12 cellular contexts compared by ENCODE assay signal in the genomic region with DNA sequence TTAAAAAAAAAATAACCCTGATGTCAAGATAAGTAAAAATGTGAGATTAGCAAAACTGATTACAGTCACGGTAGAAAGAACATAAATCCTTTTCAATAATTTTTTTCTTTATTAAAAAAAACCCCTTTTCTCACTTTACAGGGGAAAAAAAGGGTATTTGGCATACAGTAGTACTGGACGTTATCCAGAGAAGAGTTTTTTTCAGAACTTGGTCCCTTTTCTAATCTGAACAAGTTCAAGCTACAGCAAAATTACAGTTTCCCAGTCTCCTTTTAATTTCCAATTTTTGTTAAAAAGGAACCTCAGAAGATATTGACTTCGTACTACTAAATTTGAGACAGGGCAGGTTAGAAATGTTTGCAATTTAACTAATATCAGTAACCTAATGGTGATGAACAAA.
"Had no signal": no experiment of that assay in that cellular context is flagged by ENCODE, and none has a peak within 500 bp of the region (broad histone marks: within the 10 kb centered on the region; RNA-seq: fewer than 3 reads in every experiment).

No MANE protein-coding gene starts in this region.

- H3K27me3 ChIP-seq: neutrophil had no signal

- DNase-seq: activated CD4-positive, alpha-beta T cell treated with anti-CD3 and anti-CD28 coated beads, Interleukin-2, amount 10 ng/mL, durations not matched to agents 7 days and 5 days; activated gamma-delta T cell treated with Interleukin-2 at 50 U/mL for 16 hours; anterior cingulate cortex; cerebellar nuclear complex; effector CD8-positive, alpha-beta T cell; naive thymus-derived CD8-positive, alpha-beta T cell; posterior cingulate gyrus; retina; stimulated activated CD4-positive, alpha-beta T cell treated with anti-CD3 and anti-CD28 coated beads, Interleukin-15, amount 100 ng/mL, for 24 hours; stimulated activated CD4-positive, alpha-beta T cell treated with anti-CD3 and anti-CD28 coated beads, Interleukin-4, amount 100 ng/mL, for 1 hour; stimulated activated naive CD4-positive, alpha-beta T cell had no signal

- ATAC-seq: naive thymus-derived CD8-positive, alpha-beta T cell had no signal

- H3K9me3 ChIP-seq: neutrophil had no signal

- H3K27ac ChIP-seq: neutrophil had no signal

- H3K36me3 ChIP-seq: neutrophil had no signal
